1 cellular context compared by ENCODE assay signal in the genomic region with DNA sequence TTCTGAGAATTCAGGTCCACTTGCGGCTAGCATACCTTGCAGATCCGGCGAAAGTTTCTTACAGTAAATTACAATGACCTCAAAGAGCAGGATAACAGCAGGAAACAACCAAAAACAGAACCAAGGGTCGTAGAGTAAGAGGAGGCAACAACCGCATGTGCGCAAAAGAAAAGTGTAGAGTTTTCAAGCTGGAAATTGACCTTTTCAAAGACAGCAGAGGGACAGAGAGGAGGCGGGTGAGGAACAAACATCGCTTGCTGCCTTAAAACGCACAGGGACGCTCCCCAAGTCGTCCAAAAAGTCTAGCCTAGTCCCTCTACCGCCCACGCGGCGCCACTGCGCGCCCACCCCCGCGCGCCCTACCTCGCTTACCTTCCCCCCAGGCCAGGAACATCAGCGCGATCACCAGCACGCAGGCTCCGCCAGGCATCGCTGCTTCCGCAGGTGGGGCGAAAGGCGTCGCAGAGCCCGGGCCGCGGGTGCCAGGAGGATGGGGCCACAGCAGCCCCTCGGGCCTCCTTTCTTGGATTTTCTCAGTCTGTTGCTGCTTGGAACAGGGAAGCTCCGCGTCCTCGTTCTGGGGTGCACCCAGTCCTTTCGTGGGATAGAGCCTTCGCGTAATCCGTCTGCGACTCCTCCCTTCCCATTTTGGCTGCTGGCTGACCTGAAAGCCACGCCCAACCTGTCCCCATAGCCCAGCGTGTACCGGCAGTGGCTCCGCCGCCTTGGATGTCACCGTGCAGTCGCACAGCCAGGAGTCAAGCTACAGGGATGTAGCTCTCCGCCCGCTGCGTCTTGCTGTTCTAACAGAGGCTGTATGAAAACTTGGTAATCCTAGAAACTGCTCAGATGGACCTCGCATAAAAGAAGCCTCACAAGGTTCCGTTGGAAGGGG.
TF ChIP-seq lines count a peak whose summit lies in the region.

A gene (minus strand): TSS at position 579 of the 895 bp plus-strand sequence. CDS start 149 bp downstream, at position 430.

TF ChIP-seq in K562, 482 proteins besides CTCF, POLR2A, EP300 and RAD21 (continued from another document and continues in another):
- peak in 1 of 2 experiments; percentile 77; a peak in 3 of 4 replicates for TF ChIP-seq SIN3A (IDR thresholded peaks at IDR 0.05; ENCODE audit: borderline replicate concordance in 2 of 2, control insufficient read depth in 1 of 2, low read depth in 2 of 2, low read length in 2 of 2)
- TF ChIP-seq MCM5 (IDR thresholded peaks at IDR 0.05; ENCODE audit: low read depth): no peak
- 0 out of 2 replicates have a peak, but pooled peaks have one; percentile 26 for TF ChIP-seq ZNF197 (CRISPR knock-in tag; IDR thresholded peaks at IDR 0.05; ENCODE audit: low read depth)
- TF ChIP-seq, protein P1, sequence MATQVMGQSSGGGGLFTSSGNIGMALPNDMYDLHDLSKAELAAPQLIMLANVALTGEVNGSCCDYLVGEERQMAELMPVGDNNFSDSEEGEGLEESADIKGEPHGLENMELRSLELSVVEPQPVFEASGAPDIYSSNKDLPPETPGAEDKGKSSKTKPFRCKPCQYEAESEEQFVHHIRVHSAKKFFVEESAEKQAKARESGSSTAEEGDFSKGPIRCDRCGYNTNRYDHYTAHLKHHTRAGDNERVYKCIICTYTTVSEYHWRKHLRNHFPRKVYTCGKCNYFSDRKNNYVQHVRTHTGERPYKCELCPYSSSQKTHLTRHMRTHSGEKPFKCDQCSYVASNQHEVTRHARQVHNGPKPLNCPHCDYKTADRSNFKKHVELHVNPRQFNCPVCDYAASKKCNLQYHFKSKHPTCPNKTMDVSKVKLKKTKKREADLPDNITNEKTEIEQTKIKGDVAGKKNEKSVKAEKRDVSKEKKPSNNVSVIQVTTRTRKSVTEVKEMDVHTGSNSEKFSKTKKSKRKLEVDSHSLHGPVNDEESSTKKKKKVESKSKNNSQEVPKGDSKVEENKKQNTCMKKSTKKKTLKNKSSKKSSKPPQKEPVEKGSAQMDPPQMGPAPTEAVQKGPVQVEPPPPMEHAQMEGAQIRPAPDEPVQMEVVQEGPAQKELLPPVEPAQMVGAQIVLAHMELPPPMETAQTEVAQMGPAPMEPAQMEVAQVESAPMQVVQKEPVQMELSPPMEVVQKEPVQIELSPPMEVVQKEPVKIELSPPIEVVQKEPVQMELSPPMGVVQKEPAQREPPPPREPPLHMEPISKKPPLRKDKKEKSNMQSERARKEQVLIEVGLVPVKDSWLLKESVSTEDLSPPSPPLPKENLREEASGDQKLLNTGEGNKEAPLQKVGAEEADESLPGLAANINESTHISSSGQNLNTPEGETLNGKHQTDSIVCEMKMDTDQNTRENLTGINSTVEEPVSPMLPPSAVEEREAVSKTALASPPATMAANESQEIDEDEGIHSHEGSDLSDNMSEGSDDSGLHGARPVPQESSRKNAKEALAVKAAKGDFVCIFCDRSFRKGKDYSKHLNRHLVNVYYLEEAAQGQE (CRISPR knock-in tag; IDR thresholded peaks at IDR 0.05; ENCODE audit: low read depth): no peak
- TF ChIP-seq THRAP3 (IDR thresholded peaks at IDR 0.05; ENCODE audit: borderline replicate concordance): no peak
- TF ChIP-seq, protein P2, sequence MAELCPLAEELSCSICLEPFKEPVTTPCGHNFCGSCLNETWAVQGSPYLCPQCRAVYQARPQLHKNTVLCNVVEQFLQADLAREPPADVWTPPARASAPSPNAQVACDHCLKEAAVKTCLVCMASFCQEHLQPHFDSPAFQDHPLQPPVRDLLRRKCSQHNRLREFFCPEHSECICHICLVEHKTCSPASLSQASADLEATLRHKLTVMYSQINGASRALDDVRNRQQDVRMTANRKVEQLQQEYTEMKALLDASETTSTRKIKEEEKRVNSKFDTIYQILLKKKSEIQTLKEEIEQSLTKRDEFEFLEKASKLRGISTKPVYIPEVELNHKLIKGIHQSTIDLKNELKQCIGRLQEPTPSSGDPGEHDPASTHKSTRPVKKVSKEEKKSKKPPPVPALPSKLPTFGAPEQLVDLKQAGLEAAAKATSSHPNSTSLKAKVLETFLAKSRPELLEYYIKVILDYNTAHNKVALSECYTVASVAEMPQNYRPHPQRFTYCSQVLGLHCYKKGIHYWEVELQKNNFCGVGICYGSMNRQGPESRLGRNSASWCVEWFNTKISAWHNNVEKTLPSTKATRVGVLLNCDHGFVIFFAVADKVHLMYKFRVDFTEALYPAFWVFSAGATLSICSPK (IDR thresholded peaks at IDR 0.05; ENCODE audit: borderline replicate concordance): peak; percentile 43; the same call in 1 of the 2 replicates
- TF ChIP-seq NFYB (IDR thresholded peaks at IDR 0.05; ENCODE audit: extremely low read depth, insufficient read length): no peak
- TF ChIP-seq PCBP1 (IDR thresholded peaks at IDR 0.05; ENCODE audit: low read depth, low read length, poor library complexity, severe bottlenecking): no peak
- no peak for TF ChIP-seq BCL6 (CRISPR knock-in tag; IDR thresholded peaks at IDR 0.05)
- no peak for TF ChIP-seq ZNF143 (CRISPR knock-in tag; IDR thresholded peaks at IDR 0.05)
- TF ChIP-seq ZNF24 (IDR thresholded peaks at IDR 0.05): peak; percentile 11
- no peak for TF ChIP-seq ZNF23 (CRISPR knock-in tag; IDR thresholded peaks at IDR 0.05)
- TF ChIP-seq, protein P3, sequence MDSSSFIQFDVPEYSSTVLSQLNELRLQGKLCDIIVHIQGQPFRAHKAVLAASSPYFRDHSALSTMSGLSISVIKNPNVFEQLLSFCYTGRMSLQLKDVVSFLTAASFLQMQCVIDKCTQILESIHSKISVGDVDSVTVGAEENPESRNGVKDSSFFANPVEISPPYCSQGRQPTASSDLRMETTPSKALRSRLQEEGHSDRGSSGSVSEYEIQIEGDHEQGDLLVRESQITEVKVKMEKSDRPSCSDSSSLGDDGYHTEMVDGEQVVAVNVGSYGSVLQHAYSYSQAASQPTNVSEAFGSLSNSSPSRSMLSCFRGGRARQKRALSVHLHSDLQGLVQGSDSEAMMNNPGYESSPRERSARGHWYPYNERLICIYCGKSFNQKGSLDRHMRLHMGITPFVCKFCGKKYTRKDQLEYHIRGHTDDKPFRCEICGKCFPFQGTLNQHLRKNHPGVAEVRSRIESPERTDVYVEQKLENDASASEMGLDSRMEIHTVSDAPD (CRISPR knock-in tag; IDR thresholded peaks at IDR 0.05): no peak
- TF ChIP-seq ZNF668 (CRISPR knock-in tag; IDR thresholded peaks at IDR 0.05): no peak
- no peak for TF ChIP-seq CHD4 (IDR thresholded peaks at IDR 0.05; ENCODE audit: insufficient read depth, insufficient replicate concordance, low read depth, low read length, poor library complexity, severe bottlenecking)
- peak; percentile 44; the same call in 1 of the 2 replicates for TF ChIP-seq BCOR (IDR thresholded peaks at IDR 0.05)
- TF ChIP-seq YBX1 (IDR thresholded peaks at IDR 0.05): no peak
- no peak for TF ChIP-seq SREBF2 (CRISPR knock-in tag; IDR thresholded peaks at IDR 0.05)
- no peak for TF ChIP-seq SNIP1 (IDR thresholded peaks at IDR 0.05; ENCODE audit: low read depth)
- TF ChIP-seq ZNF507 (tag; conservative IDR thresholded peaks at IDR 0.05): no peak
- TF ChIP-seq BHLHE40 (IDR thresholded peaks at IDR 0.05; ENCODE audit: low read length): peak; percentile 50; the same call in 1 of the 2 replicates
- TF ChIP-seq RFX5 (IDR thresholded peaks at IDR 0.05; ENCODE audit: low read depth, low read length): no peak
- no peak for TF ChIP-seq POLR3G (IDR thresholded peaks at IDR 0.05; ENCODE audit: extremely low read depth, insufficient read length, insufficient replicate concordance)
- no peak for TF ChIP-seq U2AF1 (optimal IDR thresholded peaks at IDR 0.05; ENCODE audit: low read depth, low read length)
- TF ChIP-seq NCOR1 (IDR thresholded peaks at IDR 0.05): peak; percentile 82
- TF ChIP-seq NUFIP1 (IDR thresholded peaks at IDR 0.05; ENCODE audit: partially characterized antibody): no peak
- no peak for TF ChIP-seq SRSF3 (IDR thresholded peaks at IDR 0.05; ENCODE audit: insufficient read depth, low read length)
- no peak for TF ChIP-seq U2AF2 (optimal IDR thresholded peaks at IDR 0.05; ENCODE audit: low read depth, low read length)
- TF ChIP-seq EHMT2 (IDR thresholded peaks at IDR 0.05): no peak
- TF ChIP-seq TARDBP (IDR thresholded peaks at IDR 0.05): peak; percentile 18
- TF ChIP-seq HSF4 (CRISPR knock-in tag; IDR thresholded peaks at IDR 0.05; ENCODE audit: borderline replicate concordance): no peak
- peak; percentile 71 for TF ChIP-seq TAF9B (IDR thresholded peaks at IDR 0.05; ENCODE audit: partially characterized antibody)
- TF ChIP-seq, protein P4, sequence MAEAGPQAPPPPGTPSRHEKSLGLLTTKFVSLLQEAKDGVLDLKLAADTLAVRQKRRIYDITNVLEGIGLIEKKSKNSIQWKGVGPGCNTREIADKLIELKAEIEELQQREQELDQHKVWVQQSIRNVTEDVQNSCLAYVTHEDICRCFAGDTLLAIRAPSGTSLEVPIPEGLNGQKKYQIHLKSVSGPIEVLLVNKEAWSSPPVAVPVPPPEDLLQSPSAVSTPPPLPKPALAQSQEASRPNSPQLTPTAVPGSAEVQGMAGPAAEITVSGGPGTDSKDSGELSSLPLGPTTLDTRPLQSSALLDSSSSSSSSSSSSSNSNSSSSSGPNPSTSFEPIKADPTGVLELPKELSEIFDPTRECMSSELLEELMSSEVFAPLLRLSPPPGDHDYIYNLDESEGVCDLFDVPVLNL (CRISPR knock-in tag; IDR thresholded peaks at IDR 0.05; ENCODE audit: low read depth): no peak
- TF ChIP-seq, protein P5, sequence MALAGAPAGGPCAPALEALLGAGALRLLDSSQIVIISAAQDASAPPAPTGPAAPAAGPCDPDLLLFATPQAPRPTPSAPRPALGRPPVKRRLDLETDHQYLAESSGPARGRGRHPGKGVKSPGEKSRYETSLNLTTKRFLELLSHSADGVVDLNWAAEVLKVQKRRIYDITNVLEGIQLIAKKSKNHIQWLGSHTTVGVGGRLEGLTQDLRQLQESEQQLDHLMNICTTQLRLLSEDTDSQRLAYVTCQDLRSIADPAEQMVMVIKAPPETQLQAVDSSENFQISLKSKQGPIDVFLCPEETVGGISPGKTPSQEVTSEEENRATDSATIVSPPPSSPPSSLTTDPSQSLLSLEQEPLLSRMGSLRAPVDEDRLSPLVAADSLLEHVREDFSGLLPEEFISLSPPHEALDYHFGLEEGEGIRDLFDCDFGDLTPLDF (CRISPR knock-in tag; IDR thresholded peaks at IDR 0.05): no peak; the same call in 1 of the 2 replicates
- TF ChIP-seq, protein P6, sequence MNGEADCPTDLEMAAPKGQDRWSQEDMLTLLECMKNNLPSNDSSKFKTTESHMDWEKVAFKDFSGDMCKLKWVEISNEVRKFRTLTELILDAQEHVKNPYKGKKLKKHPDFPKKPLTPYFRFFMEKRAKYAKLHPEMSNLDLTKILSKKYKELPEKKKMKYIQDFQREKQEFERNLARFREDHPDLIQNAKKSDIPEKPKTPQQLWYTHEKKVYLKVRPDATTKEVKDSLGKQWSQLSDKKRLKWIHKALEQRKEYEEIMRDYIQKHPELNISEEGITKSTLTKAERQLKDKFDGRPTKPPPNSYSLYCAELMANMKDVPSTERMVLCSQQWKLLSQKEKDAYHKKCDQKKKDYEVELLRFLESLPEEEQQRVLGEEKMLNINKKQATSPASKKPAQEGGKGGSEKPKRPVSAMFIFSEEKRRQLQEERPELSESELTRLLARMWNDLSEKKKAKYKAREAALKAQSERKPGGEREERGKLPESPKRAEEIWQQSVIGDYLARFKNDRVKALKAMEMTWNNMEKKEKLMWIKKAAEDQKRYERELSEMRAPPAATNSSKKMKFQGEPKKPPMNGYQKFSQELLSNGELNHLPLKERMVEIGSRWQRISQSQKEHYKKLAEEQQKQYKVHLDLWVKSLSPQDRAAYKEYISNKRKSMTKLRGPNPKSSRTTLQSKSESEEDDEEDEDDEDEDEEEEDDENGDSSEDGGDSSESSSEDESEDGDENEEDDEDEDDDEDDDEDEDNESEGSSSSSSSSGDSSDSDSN (IDR thresholded peaks at IDR 0.05; ENCODE audit: borderline replicate concordance in 1 of 2, low read depth in 2 of 2, low read length in 2 of 2): peak; percentile 36 to 87; a peak in 1 of 4 replicates
- TF ChIP-seq NR3C1 (CRISPR knock-in tag; IDR thresholded peaks at IDR 0.05): no peak
- no peak for TF ChIP-seq RAD51 (IDR thresholded peaks at IDR 0.05; ENCODE audit: borderline replicate concordance, low read depth)
- TF ChIP-seq ZKSCAN3 (CRISPR knock-in tag; IDR thresholded peaks at IDR 0.05): no peak
- no peak for TF ChIP-seq DDX20 (tag; IDR thresholded peaks at IDR 0.05; ENCODE audit: low read depth)
- 0 out of 2 replicates have a peak, but pooled peaks have one; percentile 53 for TF ChIP-seq ZBED1 (IDR thresholded peaks at IDR 0.05)
- no peak for TF ChIP-seq MCM3 (IDR thresholded peaks at IDR 0.05)
- TF ChIP-seq, protein P7, sequence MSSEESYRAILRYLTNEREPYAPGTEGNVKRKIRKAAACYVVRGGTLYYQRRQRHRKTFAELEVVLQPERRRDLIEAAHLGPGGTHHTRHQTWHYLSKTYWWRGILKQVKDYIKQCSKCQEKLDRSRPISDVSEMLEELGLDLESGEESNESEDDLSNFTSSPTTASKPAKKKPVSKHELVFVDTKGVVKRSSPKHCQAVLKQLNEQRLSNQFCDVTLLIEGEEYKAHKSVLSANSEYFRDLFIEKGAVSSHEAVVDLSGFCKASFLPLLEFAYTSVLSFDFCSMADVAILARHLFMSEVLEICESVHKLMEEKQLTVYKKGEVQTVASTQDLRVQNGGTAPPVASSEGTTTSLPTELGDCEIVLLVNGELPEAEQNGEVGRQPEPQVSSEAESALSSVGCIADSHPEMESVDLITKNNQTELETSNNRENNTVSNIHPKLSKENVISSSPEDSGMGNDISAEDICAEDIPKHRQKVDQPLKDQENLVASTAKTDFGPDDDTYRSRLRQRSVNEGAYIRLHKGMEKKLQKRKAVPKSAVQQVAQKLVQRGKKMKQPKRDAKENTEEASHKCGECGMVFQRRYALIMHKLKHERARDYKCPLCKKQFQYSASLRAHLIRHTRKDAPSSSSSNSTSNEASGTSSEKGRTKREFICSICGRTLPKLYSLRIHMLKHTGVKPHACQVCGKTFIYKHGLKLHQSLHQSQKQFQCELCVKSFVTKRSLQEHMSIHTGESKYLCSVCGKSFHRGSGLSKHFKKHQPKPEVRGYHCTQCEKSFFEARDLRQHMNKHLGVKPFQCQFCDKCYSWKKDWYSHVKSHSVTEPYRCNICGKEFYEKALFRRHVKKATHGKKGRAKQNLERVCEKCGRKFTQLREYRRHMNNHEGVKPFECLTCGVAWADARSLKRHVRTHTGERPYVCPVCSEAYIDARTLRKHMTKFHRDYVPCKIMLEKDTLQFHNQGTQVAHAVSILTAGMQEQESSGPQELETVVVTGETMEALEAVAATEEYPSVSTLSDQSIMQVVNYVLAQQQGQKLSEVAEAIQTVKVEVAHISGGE (CRISPR knock-in tag; IDR thresholded peaks at IDR 0.05): peak in 1 of 3 experiments; percentile 82; a peak in 1 of 6 replicates
- no peak for TF ChIP-seq HEY1 (CRISPR knock-in tag; IDR thresholded peaks at IDR 0.05; ENCODE audit: borderline replicate concordance)
- TF ChIP-seq FOXA1 (IDR thresholded peaks at IDR 0.05; ENCODE audit: borderline replicate concordance): no peak
- TF ChIP-seq MTA3 (IDR thresholded peaks at IDR 0.05; ENCODE audit: borderline replicate concordance): peak; percentile 89
- TF ChIP-seq, protein P8, sequence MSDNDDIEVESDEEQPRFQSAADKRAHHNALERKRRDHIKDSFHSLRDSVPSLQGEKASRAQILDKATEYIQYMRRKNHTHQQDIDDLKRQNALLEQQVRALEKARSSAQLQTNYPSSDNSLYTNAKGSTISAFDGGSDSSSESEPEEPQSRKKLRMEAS (CRISPR knock-in tag; IDR thresholded peaks at IDR 0.05): peak; percentile 89
- 0 out of 2 replicates have a peak, but pooled peaks have one; percentile 24 for TF ChIP-seq ZNF75A (CRISPR knock-in tag; IDR thresholded peaks at IDR 0.05)
- no peak for TF ChIP-seq ZNF174 (CRISPR knock-in tag; IDR thresholded peaks at IDR 0.05)
- no peak for TF ChIP-seq SIRT6 (IDR thresholded peaks at IDR 0.05; ENCODE audit: low read depth, low read length)
- no peak for TF ChIP-seq SRSF7 (optimal IDR thresholded peaks at IDR 0.05; ENCODE audit: low read depth, low read length)
- TF ChIP-seq CCAR2 (IDR thresholded peaks at IDR 0.05; ENCODE audit: low read depth, low read length): no peak
- no peak for TF ChIP-seq EWSR1 (IDR thresholded peaks at IDR 0.05; ENCODE audit: borderline replicate concordance, low read depth, partially characterized antibody)
